16 cellular contexts compared by ENCODE assay signal in genomic region chr18:66795011-66795410, GRCh38.
"Had no signal": no experiment of that assay in that cellular context is flagged by ENCODE, and none has a peak within 500 bp of the region (broad histone marks: within the 10 kb centered on the region; RNA-seq: fewer than 3 reads in every experiment).

No MANE protein-coding gene starts in this region.

- H3K9me3 ChIP-seq: gastroesophageal sphincter, mucosa of descending colon, right atrium auricular region had no signal

- H3K4me3 ChIP-seq: cardiac muscle cell, gastroesophageal sphincter, mucosa of descending colon, right atrium auricular region, skin epidermis had no signal

- H3K4me1 Mint-ChIP-seq: activated B cell treated with CpG ODN at 0.5 μM for 24 hours; activated CD4-positive, alpha-beta T cell treated with anti-CD3 and anti-CD28 coated beads, Interleukin-2, amount 10 ng/mL, durations not matched to agents 7 days and 5 days; naive thymus-derived CD4-positive, alpha-beta T cell; stimulated activated naive CD8-positive, alpha-beta T cell treated with anti-CD3 and anti-CD28 coated beads, Interleukin-15, amount 100 ng/mL, for 72 hours had no signal

- ATAC-seq: activated T-cell treated with anti-CD3 and anti-CD28 coated beads, Interleukin-2, amount 50 U/mL, for 72 hours; gastroesophageal sphincter; mucosa of descending colon; naive thymus-derived CD4-positive, alpha-beta T cell; stimulated activated naive CD8-positive, alpha-beta T cell treated with anti-CD3 and anti-CD28 coated beads, Interleukin-15, amount 100 ng/mL, for 72 hours had no signal

- H3K36me3 ChIP-seq: cardiac muscle cell, gastroesophageal sphincter, right atrium auricular region had no signal

- H3K27ac ChIP-seq: cardiac muscle cell, gastroesophageal sphincter, right atrium auricular region, skin epidermis had no signal

- H3K27ac Mint-ChIP-seq: activated B cell treated with CpG ODN at 0.5 μM for 24 hours; activated CD4-positive, alpha-beta T cell treated with anti-CD3 and anti-CD28 coated beads, Interleukin-2, amount 10 ng/mL, durations not matched to agents 7 days and 5 days; activated naive CD8-positive, alpha-beta T cell; activated T-cell treated with anti-CD3 and anti-CD28 coated beads, Interleukin-2, amount 50 U/mL, for 72 hours; naive thymus-derived CD4-positive, alpha-beta T cell; stimulated activated naive CD8-positive, alpha-beta T cell treated with anti-CD3 and anti-CD28 coated beads, Interleukin-15, amount 100 ng/mL, for 72 hours; type B pancreatic cell had no signal

- H3K27me3 ChIP-seq: cardiac muscle cell, gastroesophageal sphincter, right atrium auricular region had no signal

- H3K9me3 Mint-ChIP-seq: activated CD4-positive, alpha-beta T cell treated with anti-CD3 and anti-CD28 coated beads, Interleukin-2, amount 10 ng/mL, durations not matched to agents 7 days and 5 days; activated T-cell treated with anti-CD3 and anti-CD28 coated beads, Interleukin-2, amount 50 U/mL, for 72 hours; stimulated activated naive CD8-positive, alpha-beta T cell treated with anti-CD3 and anti-CD28 coated beads, Interleukin-15, amount 100 ng/mL, for 72 hours; type B pancreatic cell had no signal

- DNase-seq: activated B cell treated with CpG ODN at 0.5 μM for 24 hours; activated CD4-positive, alpha-beta T cell treated with anti-CD3 and anti-CD28 coated beads, Interleukin-2, amount 10 ng/mL, durations not matched to agents 7 days and 5 days; activated CD8-positive, alpha-beta memory T cell treated with anti-CD3 and anti-CD28 coated beads, Interleukin-2, amount 50 U/mL, for 48 hours; activated gamma-delta T cell treated with Interleukin-2 at 50 U/mL for 16 hours; activated T-cell treated with anti-CD3 and anti-CD28 coated beads, Interleukin-2, amount 50 U/mL, for 72 hours; islet precursor cell; mucosa of descending colon; naive thymus-derived CD4-positive, alpha-beta T cell; stimulated activated naive CD8-positive, alpha-beta T cell treated with anti-CD3 and anti-CD28 coated beads, Interleukin-15, amount 100 ng/mL, for 72 hours; SW 1271 had no signal

- H3K4me1 ChIP-seq: gastroesophageal sphincter, right atrium auricular region had no signal

- H3K4me3 Mint-ChIP-seq: activated B cell treated with CpG ODN at 0.5 μM for 24 hours; activated CD4-positive, alpha-beta T cell treated with anti-CD3 and anti-CD28 coated beads, Interleukin-2, amount 10 ng/mL, durations not matched to agents 7 days and 5 days; activated naive CD8-positive, alpha-beta T cell; activated T-cell treated with anti-CD3 and anti-CD28 coated beads, Interleukin-2, amount 50 U/mL, for 72 hours; naive thymus-derived CD4-positive, alpha-beta T cell; stimulated activated naive CD8-positive, alpha-beta T cell treated with anti-CD3 and anti-CD28 coated beads, Interleukin-15, amount 100 ng/mL, for 72 hours; type B pancreatic cell had no signal

- H3K27me3 Mint-ChIP-seq: activated B cell treated with CpG ODN at 0.5 μM for 24 hours; activated CD4-positive, alpha-beta T cell treated with anti-CD3 and anti-CD28 coated beads, Interleukin-2, amount 10 ng/mL, durations not matched to agents 7 days and 5 days; activated naive CD8-positive, alpha-beta T cell; naive thymus-derived CD4-positive, alpha-beta T cell; stimulated activated naive CD8-positive, alpha-beta T cell treated with anti-CD3 and anti-CD28 coated beads, Interleukin-15, amount 100 ng/mL, for 72 hours; type B pancreatic cell had no signal

- H3K36me3 Mint-ChIP-seq: activated naive CD8-positive, alpha-beta T cell; naive thymus-derived CD4-positive, alpha-beta T cell; type B pancreatic cell had no signal
